In genomic region chr19:10544242-10544752, GRCh38 we compare ENCODE assay signal across 8 cellular contexts. TPM values are rescaled to one million over a fixed set of nuclear protein-coding genes. Genes with fewer than 3 reads are reported as not detected.
DNase-seq lines count a peak whose midpoint lies in the region; ATAC-seq and TF ChIP-seq lines count a peak whose summit lies in the region.

No MANE protein-coding gene starts in this region.

- TF ChIP-seq CTCF in astrocyte of the spinal cord (IDR thresholded peaks at IDR 0.05; ENCODE audit: low read depth, low read length), result no peak

- H3K4me3 ChIP-seq in astrocyte of the spinal cord (ENCODE audit: low read depth, low read length), result peak overlapping the region; percentile 75
- peak overlapping the region; percentile 86 for H3K4me3 ChIP-seq in stomach smooth muscle (ENCODE audit: low read length in 2 of 2)

- H3K4me1 ChIP-seq in stomach smooth muscle (ENCODE audit: control insufficient read depth, insufficient read depth, low read length), result peaks cover 18% of the 10 kb centered on the region

- peak overlapping the region; percentile 90 to 94 for H3K9ac ChIP-seq in stomach smooth muscle (ENCODE audit: low read length in 2 of 2)

- ATAC-seq in GM18517 (IDR thresholded peaks at IDR 0.05; ENCODE audit: unreplicated experiment), result no peak

- DNase-seq in NCI-H748 (lab: John Stamatoyannopoulos, UW; ENCODE audit: unreplicated experiment), result peak; percentile 17
- no peak for DNase-seq in NCI-H748 treated with DMSO at 0.1 percent for 48 hours (lab: John Stamatoyannopoulos, UW)
- DNase-seq in astrocyte of the spinal cord (ENCODE audit: low read depth, low spot score), result no peak
- DNase-seq in SK-N-DZ (ENCODE audit: low spot score), result no peak

- H3K27ac ChIP-seq in KOPT-K1 (ENCODE audit: low read depth, low read length, poor library complexity, severe bottlenecking) (peak overlapping the region; percentile 93), layer of hippocampus (ENCODE audit: low read depth, low read length) (peak overlapping the region; percentile 84), stomach smooth muscle (ENCODE audit: low read length) (peak overlapping the region; percentile 76)

- H3K9me3 ChIP-seq in KOPT-K1 (ENCODE audit: insufficient read depth, low read length, poor library complexity, severe bottlenecking) (no peaks in the 10 kb centered on the region), stomach smooth muscle (ENCODE audit: control insufficient read depth in 2 of 2, low read length in 2 of 2) (no peaks in the 10 kb centered on the region)

- no peaks in the 10 kb centered on the region for H3K27me3 ChIP-seq in layer of hippocampus (ENCODE audit: control insufficient read depth, insufficient read depth, low read length)
- no peaks in the 10 kb centered on the region for H3K27me3 ChIP-seq in stomach smooth muscle (ENCODE audit: control insufficient read depth in 1 of 2, insufficient read depth in 2 of 2, low read length in 2 of 2)

- in situ Hi-C loops in astrocyte of the spinal cord (cut with HindIII; ENCODE audit: low sequenced_read_pairs), result no loop called here

- H3K36me3 ChIP-seq in KOPT-K1 (ENCODE audit: insufficient read depth, low read length), result peaks cover 34% of the 10 kb centered on the region
- peaks cover 6% of the 10 kb centered on the region in 2 donors for H3K36me3 ChIP-seq in stomach smooth muscle (ENCODE audit: control insufficient read depth in 2 of 2, insufficient read depth in 2 of 2, low read length in 2 of 2)

RNA-seq across cellular contexts. Expression of gene ATG4D, which starts 0.6 kb away (rescaled TPM):
- 38.7 and 51.2 TPM in 2 replicates for polyA plus RNA-seq in SK-N-DZ (2014; cell fraction: cytosol; rRNA removed)
- polyA plus RNA-seq in SK-N-DZ (2014; cell fraction: nucleus; rRNA removed), result 31.9 and 55.9 TPM in 2 replicates

RNA-seq across cellular contexts. Expression of gene KRI1, which starts 21.5 kb away (rescaled TPM):
- polyA plus RNA-seq in SK-N-DZ (2014; cell fraction: cytosol; rRNA removed), result 16.4 and 16.9 TPM in 2 replicates
- polyA plus RNA-seq in SK-N-DZ (2014; cell fraction: nucleus; rRNA removed), result 59.4 and 62.4 TPM in 2 replicates

RNA-seq across cellular contexts. Expression of gene CDKN2D, which starts 24.5 kb away (rescaled TPM):
- polyA plus RNA-seq in SK-N-DZ (2014; cell fraction: cytosol; rRNA removed), result 44.6 and 46.5 TPM in 2 replicates
- 28.8 and 30.9 TPM in 2 replicates for polyA plus RNA-seq in SK-N-DZ (2014; cell fraction: nucleus; rRNA removed)

RNA-seq across cellular contexts. Expression of gene S1PR5, which starts 27.1 kb away (rescaled TPM):
- not detected in 2 replicates for polyA plus RNA-seq in SK-N-DZ (2014; cell fraction: cytosol; rRNA removed)
- not detected in 2 replicates for polyA plus RNA-seq in SK-N-DZ (2014; cell fraction: nucleus; rRNA removed)

RNA-seq across cellular contexts. Expression of gene KEAP1, which starts 41.1 kb away (rescaled TPM):
- 65.3 and 70.2 TPM in 2 replicates for polyA plus RNA-seq in SK-N-DZ (2014; cell fraction: cytosol; rRNA removed)
- polyA plus RNA-seq in SK-N-DZ (2014; cell fraction: nucleus; rRNA removed), result 36.0 and 39.7 TPM in 2 replicates
